ENCODE assay signal across 8 cellular contexts in the genomic region with DNA sequence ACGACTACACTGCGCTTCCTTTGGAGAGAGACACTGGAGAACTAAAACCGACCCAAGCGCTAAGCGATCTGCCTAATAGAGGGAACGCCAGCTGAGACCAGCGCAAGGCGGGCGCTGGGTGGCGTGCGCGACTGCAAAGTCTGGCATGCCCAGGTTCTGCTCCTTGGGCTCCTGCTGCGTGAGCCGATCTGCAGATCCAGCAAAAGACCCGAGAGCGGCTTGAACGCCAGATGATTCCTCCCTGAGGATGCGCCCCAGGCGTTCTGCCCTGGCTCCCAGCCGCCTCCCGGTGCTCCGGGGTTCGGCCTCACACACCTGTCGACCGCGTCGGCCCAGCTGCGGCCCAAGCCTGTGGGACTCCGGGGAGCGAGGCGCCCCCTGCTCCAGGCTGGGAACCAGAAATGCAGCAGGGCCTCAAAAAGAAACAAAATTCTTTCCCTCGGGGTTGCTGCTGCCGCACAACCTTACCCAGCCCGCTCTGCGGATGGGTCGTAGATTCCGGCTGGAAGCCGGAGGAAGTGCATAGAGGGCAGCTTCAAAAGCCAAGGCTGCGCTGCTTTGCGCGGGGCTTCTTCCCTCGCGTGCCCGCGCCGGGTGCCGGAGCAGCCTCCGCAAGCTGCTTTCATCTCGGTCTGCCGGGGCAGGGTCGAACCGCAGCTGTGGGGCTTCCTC. TPM values are rescaled to one million over a fixed set of nuclear protein-coding genes. Genes with fewer than 3 reads are reported as not detected.
DNase-seq lines count a peak whose midpoint lies in the region; ATAC-seq and TF ChIP-seq lines count a peak whose summit lies in the region.

No MANE protein-coding gene starts in this region.

- peaks cover 26% of the 10 kb centered on the region for H3K4me1 Mint-ChIP-seq in activated CD8-positive, alpha-beta memory T cell treated with anti-CD3 and anti-CD28 coated beads, Interleukin-2, amount 10 ng/mL, durations not matched to agents 7 days and 5 days

- peak overlapping the region; percentile 78 for H3K4me3 Mint-ChIP-seq in activated CD8-positive, alpha-beta memory T cell treated with anti-CD3 and anti-CD28 coated beads, Interleukin-2, amount 10 ng/mL, durations not matched to agents 7 days and 5 days

- peaks cover 49 to 56% of the 10 kb centered on the region in 2 donors for H3K27me3 ChIP-seq in muscle layer of colon (ENCODE audit: control insufficient read depth in 1 of 2, insufficient read depth in 2 of 2, low read length in 2 of 2)

- DNase-seq in CD1c-positive myeloid dendritic cell (ENCODE audit: extremely low spot score): peak; percentile 53
- peak; percentile 94 for DNase-seq in NCI-H69 (lab: John Stamatoyannopoulos, UW)
- DNase-seq in activated CD8-positive, alpha-beta memory T cell treated with anti-CD3 and anti-CD28 coated beads, Interleukin-2, amount 10 ng/mL, durations not matched to agents 7 days and 5 days: peak; percentile 76
- DNase-seq in epithelial cell of esophagus (ENCODE audit: low read depth): peak; percentile 80
- DNase-seq in stimulated activated naive CD4-positive, alpha-beta T cell treated with Interleukin-2 at 50 U/mL for 16 hours (lab: John Stamatoyannopoulos, UW): peak; percentile 60

- no peak overlapping the region for H3K27ac ChIP-seq in muscle layer of colon (ENCODE audit: low read depth, low read length)

- H3K36me3 ChIP-seq in muscle layer of colon (ENCODE audit: insufficient read depth, low read length): no peaks in the 10 kb centered on the region

- H3K9ac ChIP-seq in muscle layer of colon (ENCODE audit: low read length): no peak overlapping the region

- H3K27ac Mint-ChIP-seq in activated CD8-positive, alpha-beta memory T cell treated with anti-CD3 and anti-CD28 coated beads, Interleukin-2, amount 10 ng/mL, durations not matched to agents 7 days and 5 days: peak overlapping the region; percentile 36

- H3K27me3 Mint-ChIP-seq in activated CD8-positive, alpha-beta memory T cell treated with anti-CD3 and anti-CD28 coated beads, Interleukin-2, amount 10 ng/mL, durations not matched to agents 7 days and 5 days: peaks cover 77% of the 10 kb centered on the region

- peak; percentile 69 for TF ChIP-seq CTCF in epithelial cell of esophagus (IDR thresholded peaks at IDR 0.05; ENCODE audit: insufficient read depth, low read depth, low read length, missing control alignments)

- peaks cover 23% of the 10 kb centered on the region for H3K4me1 ChIP-seq in muscle layer of colon (ENCODE audit: insufficient read depth, low read length)

- CTCF ChIA-PET in activated CD8-positive, alpha-beta memory T cell treated with anti-CD3 and anti-CD28 coated beads, Interleukin-2, amount 10 ng/mL, durations not matched to agents 7 days and 5 days (lab: Charles Lee): interaction anchor here (0.5 to 4.2 kb wide), 23 partner anchors 8 to 258 kb away, joined by 3 to 44 read pairs (median 4); a partner anchor contains a TSS

- H3K36me3 Mint-ChIP-seq in activated CD8-positive, alpha-beta memory T cell treated with anti-CD3 and anti-CD28 coated beads, Interleukin-2, amount 10 ng/mL, durations not matched to agents 7 days and 5 days: no peaks in the 10 kb centered on the region

- peak overlapping the region; percentile 49 for H3K4me3 ChIP-seq in epithelial cell of esophagus (ENCODE audit: low read length)
- H3K4me3 ChIP-seq in muscle layer of colon (ENCODE audit: low read depth in 1 of 2, low read length in 2 of 2): peak overlapping the region; percentile 50 to 58

- H3K9me3 Mint-ChIP-seq in activated CD8-positive, alpha-beta memory T cell treated with anti-CD3 and anti-CD28 coated beads, Interleukin-2, amount 10 ng/mL, durations not matched to agents 7 days and 5 days (ENCODE audit: low read depth): no peaks in the 10 kb centered on the region

- ATAC-seq in GM19328 (IDR thresholded peaks at IDR 0.05; ENCODE audit: unreplicated experiment) (peak; percentile 96), HG03432 (IDR thresholded peaks at IDR 0.05; ENCODE audit: unreplicated experiment) (peak; percentile 98)
- peak; percentile 94 for ATAC-seq in activated CD8-positive, alpha-beta memory T cell treated with anti-CD3 and anti-CD28 coated beads, Interleukin-2, amount 10 ng/mL, durations not matched to agents 7 days and 5 days

- H3K9me3 ChIP-seq in muscle layer of colon (ENCODE audit: low read length): no peaks in the 10 kb centered on the region

RNA-seq across cellular contexts. Expression of a gene that starts 17.9 kb away (rescaled TPM):
- under 1 TPM in 1 of 2 experiments, not detected in 1; 0.14 TPM for total RNA-seq in activated CD8-positive, alpha-beta memory T cell treated with anti-CD3 and anti-CD28 coated beads, Interleukin-2, amount 10 ng/mL, durations not matched to agents 7 days and 5 days

RNA-seq across cellular contexts. Expression of a gene that starts 20.3 kb away (rescaled TPM):
- total RNA-seq in activated CD8-positive, alpha-beta memory T cell treated with anti-CD3 and anti-CD28 coated beads, Interleukin-2, amount 10 ng/mL, durations not matched to agents 7 days and 5 days: 10 to 100 TPM; 39.3 to 39.4 TPM
